8 cellular contexts compared by ENCODE assay signal in the genomic region with DNA sequence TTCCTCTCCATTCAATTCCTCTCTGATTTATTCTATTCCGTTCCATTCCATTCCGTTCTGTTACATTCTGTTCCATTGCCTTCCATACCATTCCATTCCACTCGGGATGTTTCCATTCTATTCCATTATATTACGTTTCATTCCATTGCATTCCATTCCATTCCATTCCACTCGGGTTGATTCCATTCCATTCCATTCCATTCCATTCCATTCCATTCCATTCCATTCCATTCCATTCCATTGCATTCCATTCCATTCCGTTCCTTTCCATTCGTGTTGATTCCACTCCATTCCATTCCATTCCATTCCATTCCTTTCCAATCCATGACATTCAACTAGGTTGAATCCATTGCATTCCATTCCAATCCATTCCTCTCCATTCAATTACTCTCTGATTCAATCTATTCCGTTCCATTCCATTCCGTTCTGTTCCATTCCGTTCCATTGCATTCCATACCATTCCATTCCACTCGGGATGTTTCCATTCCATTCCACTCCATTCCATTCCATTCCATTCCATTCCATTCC.
DNase-seq lines count a peak whose midpoint lies in the region; ATAC-seq and TF ChIP-seq lines count a peak whose summit lies in the region.
"Not testable (repeated sequence)": the region's sequence is repeated elsewhere in the genome, so short reads cannot be mapped to it uniquely, and the experiment has no call there.

No MANE protein-coding gene starts in this region.

- peaks cover 38% of the 10 kb centered on the region for H3K9me3 ChIP-seq in CD4-positive, alpha-beta T cell (ENCODE audit: control insufficient read depth, low read length)

- not testable (repeated sequence) for H3K27ac ChIP-seq in CD4-positive, alpha-beta T cell (ENCODE audit: low read depth, low read length)

- H3K4me1 Mint-ChIP-seq in CD4-positive, alpha-beta T cell (ENCODE audit: low read depth): not testable (repeated sequence)
- peaks cover 13% of the 10 kb centered on the region for H3K4me1 Mint-ChIP-seq in activated T-helper 17 cell treated with anti-CD3 and anti-CD28 coated beads, Interleukin-2, amount 50 U/mL, for 72 hours

- not testable (repeated sequence) for H3K27me3 ChIP-seq in CD4-positive, alpha-beta T cell (ENCODE audit: control insufficient read depth, insufficient read depth, low read length)

- H3K9me3 Mint-ChIP-seq in CD4-positive, alpha-beta T cell: peaks cover 37% of the 10 kb centered on the region
- peaks cover 25% of the 10 kb centered on the region for H3K9me3 Mint-ChIP-seq in activated T-helper 17 cell treated with anti-CD3 and anti-CD28 coated beads, Interleukin-2, amount 50 U/mL, for 72 hours

- peak; percentile 59 for ATAC-seq in CD4-positive, alpha-beta T cell (ENCODE audit: poor library complexity)
- ATAC-seq in GM19328 (IDR thresholded peaks at IDR 0.05; ENCODE audit: unreplicated experiment) (peak; percentile 53), GM21737 (IDR thresholded peaks at IDR 0.05; ENCODE audit: unreplicated experiment) (peak; percentile 47), HG02981 (IDR thresholded peaks at IDR 0.05; ENCODE audit: unreplicated experiment) (peak; percentile 52), HG03558 (IDR thresholded peaks at IDR 0.05; ENCODE audit: extremely low read depth, unreplicated experiment) (peak; percentile 29), left ventricle myocardium superior (peak; percentile 79), omental fat pad (ENCODE audit: low FRiP score) (peak; percentile 85)
- peak; percentile 70 for ATAC-seq in activated T-helper 17 cell treated with anti-CD3 and anti-CD28 coated beads, Interleukin-2, amount 50 U/mL, for 72 hours (replicated peaks)

- not testable (repeated sequence) for H3K4me3 Mint-ChIP-seq in CD4-positive, alpha-beta T cell; activated T-helper 17 cell treated with anti-CD3 and anti-CD28 coated beads, Interleukin-2, amount 50 U/mL, for 72 hours

- peaks cover 40% of the 10 kb centered on the region for H3K36me3 Mint-ChIP-seq in CD4-positive, alpha-beta T cell (ENCODE audit: low read depth)
- H3K36me3 Mint-ChIP-seq in activated T-helper 17 cell treated with anti-CD3 and anti-CD28 coated beads, Interleukin-2, amount 50 U/mL, for 72 hours (ENCODE audit: low read depth): not testable (repeated sequence)

- intact Hi-C loops in CD4-positive, alpha-beta T cell (cut with DNase I, micrococcal nuclease); left ventricle myocardium superior (cut with micrococcal nuclease): not testable (repeated sequence)

- H3K27me3 Mint-ChIP-seq in CD4-positive, alpha-beta T cell; activated T-helper 17 cell treated with anti-CD3 and anti-CD28 coated beads, Interleukin-2, amount 50 U/mL, for 72 hours: not testable (repeated sequence)

- POLR2A ChIA-PET in CD4-positive, alpha-beta T cell (lab: Charles Lee): not testable (repeated sequence)

- not testable (repeated sequence) for DNase-seq in CD4-positive, alpha-beta T cell; left ventricle myocardium superior; omental fat pad (ENCODE audit: low spot score)

- TF ChIP-seq CTCF in CD4-positive, alpha-beta T cell (IDR thresholded peaks at IDR 0.05); omental fat pad (IDR thresholded peaks at IDR 0.05): not testable (repeated sequence)

- CTCF ChIA-PET in CD4-positive, alpha-beta T cell (lab: Charles Lee): not testable (repeated sequence)

- H3K27ac Mint-ChIP-seq in CD4-positive, alpha-beta T cell; activated T-helper 17 cell treated with anti-CD3 and anti-CD28 coated beads, Interleukin-2, amount 50 U/mL, for 72 hours: not testable (repeated sequence)

Comparison
In these comparisons a context has a peak if more than half of its experiments do, and no peak if none do; other contexts are left out.
1. ATAC-seq: peak in every context shown above with its lines; median percentile 85 in omental fat pad; 79 in left ventricle myocardium superior; 70 in activated T-helper 17 cell treated with anti-CD3 and anti-CD28 coated beads, Interleukin-2, amount 50 U/mL, for 72 hours; 59 in CD4-positive, alpha-beta T cell; 53 in GM19328; 52 in HG02981; 47 in GM21737; 29 in HG03558.